ENCODE assay signal across 9 cellular contexts in the genomic region with DNA sequence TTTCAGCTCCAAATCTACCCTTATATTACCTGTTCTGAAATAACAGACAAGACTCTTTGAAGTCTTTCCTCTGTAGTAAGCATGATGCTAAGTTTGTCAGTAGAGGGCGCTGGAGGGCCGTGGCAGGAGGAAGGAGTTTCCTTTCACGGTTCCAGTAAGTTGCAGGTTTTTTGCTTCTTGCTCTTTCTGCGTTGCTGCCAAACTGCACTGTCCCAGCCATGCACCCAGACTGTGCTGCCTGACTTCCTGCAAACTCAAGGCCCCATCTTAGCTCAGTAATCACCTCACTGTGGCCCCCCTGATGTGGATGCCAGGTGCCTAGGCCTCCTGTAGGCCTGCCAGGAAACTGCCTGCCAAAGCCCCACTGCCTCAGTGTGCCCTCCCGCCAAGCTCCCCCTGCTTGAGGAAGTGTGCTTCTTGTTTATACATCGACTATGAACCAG.
DNase-seq lines count a peak whose midpoint lies in the region; ATAC-seq and TF ChIP-seq lines count a peak whose summit lies in the region.
"Had no signal": no experiment of that assay in that cellular context is flagged by ENCODE, and none has a peak within 500 bp of the region (broad histone marks: within the 10 kb centered on the region; RNA-seq: fewer than 3 reads in every experiment).

No MANE protein-coding gene starts in this region.

- peak; percentile 85 to 90 for TF ChIP-seq RAD21 in liver (IDR thresholded peaks at IDR 0.05)

- H3K4me3 ChIP-seq in AG04450 (ENCODE audit: low read depth, low read length) (no peak overlapping the region), choroid plexus epithelial cell (ENCODE audit: low read depth, low read length) (no peak overlapping the region), liver (ENCODE audit: low read depth in 1 of 3, low read length in 3 of 3) (no peak overlapping the region)
- H3K4me3 ChIP-seq: skin epidermis had no signal

- POLR2A ChIA-PET in AG04450 (lab: Yijun Ruan, JAX): no interaction called here

- H3K9me3 ChIP-seq in AG04450 (ENCODE audit: control insufficient read depth, insufficient read depth, low read length) (no peaks in the 10 kb centered on the region), liver (ENCODE audit: control insufficient read depth in 4 of 4, low read length in 3 of 4) (no peaks in the 10 kb centered on the region)

- no peaks in the 10 kb centered on the region for H3K36me3 ChIP-seq in liver (ENCODE audit: control insufficient read depth in 4 of 4, insufficient read depth in 3 of 4, low read depth in 1 of 4, low read length in 3 of 4)

- H3K4me1 ChIP-seq in liver (ENCODE audit: control insufficient read depth in 4 of 4, insufficient read depth in 4 of 4, low read length in 3 of 4): no peaks in the 10 kb centered on the region

- peak; percentile 69 for DNase-seq in AG04450 (ENCODE audit: low read depth, low spot score)
- DNase-seq in NCI-H1092 (lab: John Stamatoyannopoulos, UW): peak; percentile 50
- DNase-seq in SK-MEL-5 (ENCODE audit: low read depth, low spot score): peak; percentile 85
- DNase-seq in choroid plexus epithelial cell (ENCODE audit: low read depth): peak; percentile 93
- DNase-seq in stimulated activated CD8-positive, alpha-beta memory T cell treated with anti-CD3 and anti-CD28 coated beads, Interleukin-7, amount 100 ng/mL, for 48 hours (ENCODE audit: extremely low read depth in 1 of 2, low read depth in 1 of 2): peak; percentile 2 to 29

- CTCF ChIA-PET in AG04450 (lab: Charles Lee): interaction anchor here (0.6 to 5.7 kb wide), 44 partner anchors 10 to 1402 kb away, joined by 3 to 77 read pairs (median 4); no protein-coding TSS in a partner anchor

- H3K27me3 ChIP-seq in AG04450 (ENCODE audit: control insufficient read depth, insufficient read depth, low read length) (no peaks in the 10 kb centered on the region), liver (ENCODE audit: control insufficient read depth in 4 of 4, insufficient read depth in 4 of 4, low read length in 3 of 4) (no peaks in the 10 kb centered on the region)

- no peak overlapping the region for H3K27ac ChIP-seq in AG04450 (ENCODE audit: low read depth, low read length)
- H3K27ac ChIP-seq in liver (ENCODE audit: low read depth in 1 of 2, low read length in 2 of 2): no peak overlapping the region

- TF ChIP-seq CTCF in AG04450 (IDR thresholded peaks at IDR 0.05; ENCODE audit: low read depth, low read length) (peak; percentile 98), choroid plexus epithelial cell (conservative IDR thresholded peaks at IDR 0.05; ENCODE audit: low read depth, low read length) (peak; percentile 97), liver (IDR thresholded peaks at IDR 0.05; ENCODE audit: low read depth, low read length, missing input control) (peak; percentile 69)

- no peak overlapping the region for H3K9ac ChIP-seq in liver (ENCODE audit: low read depth in 1 of 2, low read length in 2 of 2)

- in situ Hi-C loops in SK-MEL-5 (cut with HindIII; ENCODE audit: low pct_unique_long_range_greater_than_20kb, low sequenced_read_pairs): no loop called here

- TF ChIP-seq POLR2A in GM18505 (IDR thresholded peaks at IDR 0.05; ENCODE audit: borderline replicate concordance, extremely low read depth, insufficient read depth, insufficient read length): no peak

- peak; percentile 92 for ATAC-seq in GM18505 (IDR thresholded peaks at IDR 0.05; ENCODE audit: unreplicated experiment)
- ATAC-seq in HG02798 (IDR thresholded peaks at IDR 0.05; ENCODE audit: poor library complexity, unreplicated experiment): peak; percentile 90

- 21% methylated on average over 6 of the region's 6 CpGs for WGBS in liver

TF ChIP-seq in liver, 16 proteins besides CTCF, POLR2A, EP300 and RAD21:
- TF ChIP-seq, protein P1, sequence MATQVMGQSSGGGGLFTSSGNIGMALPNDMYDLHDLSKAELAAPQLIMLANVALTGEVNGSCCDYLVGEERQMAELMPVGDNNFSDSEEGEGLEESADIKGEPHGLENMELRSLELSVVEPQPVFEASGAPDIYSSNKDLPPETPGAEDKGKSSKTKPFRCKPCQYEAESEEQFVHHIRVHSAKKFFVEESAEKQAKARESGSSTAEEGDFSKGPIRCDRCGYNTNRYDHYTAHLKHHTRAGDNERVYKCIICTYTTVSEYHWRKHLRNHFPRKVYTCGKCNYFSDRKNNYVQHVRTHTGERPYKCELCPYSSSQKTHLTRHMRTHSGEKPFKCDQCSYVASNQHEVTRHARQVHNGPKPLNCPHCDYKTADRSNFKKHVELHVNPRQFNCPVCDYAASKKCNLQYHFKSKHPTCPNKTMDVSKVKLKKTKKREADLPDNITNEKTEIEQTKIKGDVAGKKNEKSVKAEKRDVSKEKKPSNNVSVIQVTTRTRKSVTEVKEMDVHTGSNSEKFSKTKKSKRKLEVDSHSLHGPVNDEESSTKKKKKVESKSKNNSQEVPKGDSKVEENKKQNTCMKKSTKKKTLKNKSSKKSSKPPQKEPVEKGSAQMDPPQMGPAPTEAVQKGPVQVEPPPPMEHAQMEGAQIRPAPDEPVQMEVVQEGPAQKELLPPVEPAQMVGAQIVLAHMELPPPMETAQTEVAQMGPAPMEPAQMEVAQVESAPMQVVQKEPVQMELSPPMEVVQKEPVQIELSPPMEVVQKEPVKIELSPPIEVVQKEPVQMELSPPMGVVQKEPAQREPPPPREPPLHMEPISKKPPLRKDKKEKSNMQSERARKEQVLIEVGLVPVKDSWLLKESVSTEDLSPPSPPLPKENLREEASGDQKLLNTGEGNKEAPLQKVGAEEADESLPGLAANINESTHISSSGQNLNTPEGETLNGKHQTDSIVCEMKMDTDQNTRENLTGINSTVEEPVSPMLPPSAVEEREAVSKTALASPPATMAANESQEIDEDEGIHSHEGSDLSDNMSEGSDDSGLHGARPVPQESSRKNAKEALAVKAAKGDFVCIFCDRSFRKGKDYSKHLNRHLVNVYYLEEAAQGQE (IDR thresholded peaks at IDR 0.05): no peak
- TF ChIP-seq ATF3 (IDR thresholded peaks at IDR 0.05) (no peak), FOXA2 (IDR thresholded peaks at IDR 0.05) (no peak), EGR1 (IDR thresholded peaks at IDR 0.05; ENCODE audit: low read depth in 2 of 2) (no peak), HNF4A (conservative IDR thresholded peaks at IDR 0.05) (no peak), SP1 (IDR thresholded peaks at IDR 0.05) (no peak), TAF1 (conservative IDR thresholded peaks at IDR 0.05) (no peak), HNF4G (IDR thresholded peaks at IDR 0.05) (no peak), GABPA (IDR thresholded peaks at IDR 0.05 in 1 of 2, conservative IDR thresholded peaks at IDR 0.05 in 1 of 2) (no peak), ZBTB33 (IDR thresholded peaks at IDR 0.05) (no peak), FOXA1 (IDR thresholded peaks at IDR 0.05) (no peak), JUND (IDR thresholded peaks at IDR 0.05) (no peak)
- TF ChIP-seq, protein P2, sequence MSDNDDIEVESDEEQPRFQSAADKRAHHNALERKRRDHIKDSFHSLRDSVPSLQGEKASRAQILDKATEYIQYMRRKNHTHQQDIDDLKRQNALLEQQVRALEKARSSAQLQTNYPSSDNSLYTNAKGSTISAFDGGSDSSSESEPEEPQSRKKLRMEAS (IDR thresholded peaks at IDR 0.05): no peak

Comparison
In these comparisons a context has a peak if more than half of its experiments do, and no peak if none do; other contexts are left out.
1. DNase-seq: peak in every context shown above with its lines; median percentile 93 in choroid plexus epithelial cell; 85 in SK-MEL-5; 69 in AG04450; 50 in NCI-H1092; 16 in stimulated activated CD8-positive, alpha-beta memory T cell treated with anti-CD3 and anti-CD28 coated beads, Interleukin-7, amount 100 ng/mL, for 48 hours.